19 cellular contexts compared by ENCODE assay signal in genomic region chr5:171269717-171270116, GRCh38. TPM values are rescaled to one million over a fixed set of nuclear protein-coding genes. Genes with fewer than 3 reads are reported as not detected.
DNase-seq lines count a peak whose midpoint lies in the region; ATAC-seq and TF ChIP-seq lines count a peak whose summit lies in the region.
"Had no signal": no experiment of that assay in that cellular context is flagged by ENCODE, and none has a peak within 500 bp of the region (broad histone marks: within the 10 kb centered on the region; RNA-seq: fewer than 3 reads in every experiment).

No MANE protein-coding gene starts in this region.

- CTCF ChIA-PET in MCF 10A (lab: Yijun Ruan, JAX), result interaction anchor here (0.6 to 0.7 kb wide), 2 partner anchors 283 to 608 kb away, joined by 3 read pairs; no protein-coding TSS in a partner anchor
- CTCF ChIA-PET in mammary epithelial cell (lab: Charles Lee; ENCODE audit: low non-redundant PET), result no interaction called here
- CTCF ChIA-PET in RWPE1 (lab: Yijun Ruan, JAX), result interaction anchor here (0.9 kb wide), 1 partner anchor 460 kb away, joined by 3 read pairs; no protein-coding TSS in a partner anchor

- H3K4me1 Mint-ChIP-seq in MCF 10A (ENCODE audit: insufficient read depth, unreplicated experiment) (peaks cover 21% of the 10 kb centered on the region), T-helper 17 cell (peaks cover 5% of the 10 kb centered on the region)
- H3K4me1 Mint-ChIP-seq in natural killer cell treated with Interleukin-12 subunit alpha and Interleukin-12 subunit beta and Interleukin-15 and Interleukin-18, amount 100 ng/mL, for 72 hours (ENCODE audit: low read depth in 2 of 2), result peaks cover 13 to 30% of the 10 kb centered on the region in 2 donors
- peaks cover 4% of the 10 kb centered on the region for H3K4me1 Mint-ChIP-seq in activated T-helper 17 cell treated with anti-CD3 and anti-CD28 coated beads, Interleukin-2, amount 50 U/mL, for 72 hours
- H3K4me1 Mint-ChIP-seq: WTC11 had no signal

- dilution Hi-C loops in mammary epithelial cell (cut with HindIII; ENCODE audit: low sequenced_read_pairs), result loop anchor here (5.0 kb wide), 1 partner anchor 68 kb away; no protein-coding TSS in a partner anchor

- no peak overlapping the region for H3K27ac ChIP-seq in mammary epithelial cell (ENCODE audit: insufficient read depth, low read depth, low read length)
- no peak overlapping the region for H3K27ac ChIP-seq in RWPE1
- H3K27ac ChIP-seq: colonic mucosa, parathyroid adenoma, tibial artery had no signal

- in situ Hi-C loops in mammary epithelial cell (cut with MboI; ENCODE audit: low sequenced_read_pairs in 2 of 2), result no loop called here

- POLR2A ChIA-PET in MCF 10A (lab: Yijun Ruan, JAX), result interaction anchor here (1.1 kb wide), 1 partner anchor 123 kb away, joined by 3 read pairs; no protein-coding TSS in a partner anchor
- POLR2A ChIA-PET in RWPE1 (lab: Yijun Ruan, JAX; ENCODE audit: low non-redundant PET), result no interaction called here

- WGBS in mammary epithelial cell (ENCODE audit: low coverage, missing lambda C conversion rate), result 64% methylated on average over 2 of the region's 2 CpGs

- no peaks in the 10 kb centered on the region for H3K9me3 Mint-ChIP-seq in MCF 10A (ENCODE audit: unreplicated experiment)
- H3K9me3 Mint-ChIP-seq in natural killer cell treated with Interleukin-12 subunit alpha and Interleukin-12 subunit beta and Interleukin-15 and Interleukin-18, amount 100 ng/mL, for 72 hours, result peaks cover 4% of the 10 kb centered on the region
- peaks cover 3% of the 10 kb centered on the region for H3K9me3 Mint-ChIP-seq in activated T-helper 17 cell treated with anti-CD3 and anti-CD28 coated beads, Interleukin-2, amount 50 U/mL, for 72 hours
- H3K9me3 Mint-ChIP-seq: activated naive CD8-positive, alpha-beta T cell treated with anti-CD3 and anti-CD28 coated beads, Interleukin-2, amount 10 ng/mL, durations not matched to agents 7 days and 5 days had no signal

- H3K36me3 Mint-ChIP-seq in MCF 10A (ENCODE audit: insufficient read depth, unreplicated experiment) (no peaks in the 10 kb centered on the region), T-helper 17 cell (ENCODE audit: low read depth) (no peaks in the 10 kb centered on the region)
- H3K36me3 Mint-ChIP-seq in natural killer cell treated with Interleukin-12 subunit alpha and Interleukin-12 subunit beta and Interleukin-15 and Interleukin-18, amount 100 ng/mL, for 72 hours, result no peaks in the 10 kb centered on the region
- H3K36me3 Mint-ChIP-seq in activated T-helper 17 cell treated with anti-CD3 and anti-CD28 coated beads, Interleukin-2, amount 50 U/mL, for 72 hours (ENCODE audit: low read depth), result no peaks in the 10 kb centered on the region
- H3K36me3 Mint-ChIP-seq: activated naive CD8-positive, alpha-beta T cell treated with anti-CD3 and anti-CD28 coated beads, Interleukin-2, amount 10 ng/mL, durations not matched to agents 7 days and 5 days had no signal

- peak overlapping the region; percentile 8 for H3K27ac Mint-ChIP-seq in MCF 10A (ENCODE audit: low read depth, unreplicated experiment)
- H3K27ac Mint-ChIP-seq in natural killer cell treated with Interleukin-12 subunit alpha and Interleukin-12 subunit beta and Interleukin-15 and Interleukin-18, amount 100 ng/mL, for 72 hours, result no peak overlapping the region
- no peak overlapping the region for H3K27ac Mint-ChIP-seq in T-helper 17 cell
- no peak overlapping the region for H3K27ac Mint-ChIP-seq in activated T-helper 17 cell treated with anti-CD3 and anti-CD28 coated beads, Interleukin-2, amount 50 U/mL, for 72 hours
- H3K27ac Mint-ChIP-seq: activated naive CD8-positive, alpha-beta T cell treated with anti-CD3 and anti-CD28 coated beads, Interleukin-2, amount 10 ng/mL, durations not matched to agents 7 days and 5 days; WTC11 had no signal

- no peak overlapping the region for H2AFZ ChIP-seq in mammary epithelial cell (ENCODE audit: low read depth, low read length)
- H2AFZ ChIP-seq: parathyroid adenoma had no signal

- no peaks in the 10 kb centered on the region for H3K4me1 ChIP-seq in mammary epithelial cell (ENCODE audit: insufficient read depth, low read length)
- H3K4me1 ChIP-seq: colonic mucosa, parathyroid adenoma, tibial artery had no signal

- no TSS peak for BruUV-seq in MCF 10A (replicated peaks; lab: Mats Ljungman, UMichigan)
- BruUV-seq in mammary epithelial cell (replicated peaks; lab: Mats Ljungman, UMichigan), result no TSS peak

- intact Hi-C loops in MCF 10A (cut with micrococcal nuclease) (loop anchor here (5.0 kb wide), 1 partner anchor 62 kb away; no protein-coding TSS in a partner anchor), mammary epithelial cell (cut with micrococcal nuclease) (no loop called here)

- no peak overlapping the region for H3K4me2 ChIP-seq in mammary epithelial cell (ENCODE audit: insufficient read depth, low read depth, low read length)

- H3K9me3 ChIP-seq in mammary epithelial cell (replicated peaks; ENCODE audit: insufficient read depth, low read length) (no peaks in the 10 kb centered on the region), T-helper 17 cell (ENCODE audit: control insufficient read depth, low read length, poor library complexity, severe bottlenecking) (no peaks in the 10 kb centered on the region)
- H3K9me3 ChIP-seq: colonic mucosa, mucosa of descending colon, tibial artery had no signal

- no peak for ATAC-seq in natural killer cell treated with Interleukin-12 subunit alpha and Interleukin-12 subunit beta and Interleukin-15 and Interleukin-18, amount 100 ng/mL, for 72 hours
- ATAC-seq in stimulated activated naive CD8-positive, alpha-beta T cell treated with anti-CD3 and anti-CD28 coated beads, Interleukin-15, Interleukin-2, amounts not matched to agents 100 U/mL and 50 U/mL, for 24 hours, result no peak
- ATAC-seq in T-helper 17 cell, result no peak
- no peak for ATAC-seq in activated T-helper 17 cell treated with anti-CD3 and anti-CD28 coated beads, Interleukin-2, amount 50 U/mL, for 72 hours (replicated peaks)
- ATAC-seq: mucosa of descending colon, WTC11 had no signal

- DNase-seq in MCF 10A (ENCODE audit: unreplicated experiment) (peak; percentile 47), mammary epithelial cell (no peak), RWPE1 (ENCODE audit: low spot score) (peak; percentile 30), fibroblast of pulmonary artery (ENCODE audit: low read depth) (peak; percentile 22), T-helper 17 cell (no peak)
- no peak for DNase-seq in natural killer cell treated with Interleukin-12 subunit alpha and Interleukin-12 subunit beta and Interleukin-15 and Interleukin-18, amount 100 ng/mL, for 72 hours (ENCODE audit: low spot score)
- DNase-seq in stimulated activated naive CD8-positive, alpha-beta T cell treated with anti-CD3 and anti-CD28 coated beads, Interleukin-15, Interleukin-2, amounts not matched to agents 100 U/mL and 50 U/mL, for 24 hours, result no peak
- DNase-seq: activated naive CD8-positive, alpha-beta T cell treated with anti-CD3 and anti-CD28 coated beads, Interleukin-2, amount 10 ng/mL, durations not matched to agents 7 days and 5 days; colonic mucosa; DMS 273 treated with DMSO at 0.1 percent for 48 hours; KBM-7; mucosa of descending colon; NCI-H1436 treated with DMSO at 0.1 percent for 48 hours; NCI-H774; tibial artery had no signal

- no peak overlapping the region for H3K4me3 Mint-ChIP-seq in MCF 10A (ENCODE audit: unreplicated experiment)
- H3K4me3 Mint-ChIP-seq in natural killer cell treated with Interleukin-12 subunit alpha and Interleukin-12 subunit beta and Interleukin-15 and Interleukin-18, amount 100 ng/mL, for 72 hours, result no peak overlapping the region
- H3K4me3 Mint-ChIP-seq in T-helper 17 cell, result no peak overlapping the region
- H3K4me3 Mint-ChIP-seq in activated T-helper 17 cell treated with anti-CD3 and anti-CD28 coated beads, Interleukin-2, amount 50 U/mL, for 72 hours, result no peak overlapping the region
- H3K4me3 Mint-ChIP-seq: activated naive CD8-positive, alpha-beta T cell treated with anti-CD3 and anti-CD28 coated beads, Interleukin-2, amount 10 ng/mL, durations not matched to agents 7 days and 5 days; WTC11 had no signal

- H3K79me2 ChIP-seq in mammary epithelial cell (ENCODE audit: insufficient read depth, low read length), result no peaks in the 10 kb centered on the region
- H3K79me2 ChIP-seq: parathyroid adenoma had no signal

- no peaks in the 10 kb centered on the region for H3K36me3 ChIP-seq in mammary epithelial cell (ENCODE audit: insufficient read depth, low read length)
- H3K36me3 ChIP-seq: colonic mucosa, tibial artery had no signal

- no peaks in the 10 kb centered on the region for H3K27me3 ChIP-seq in mammary epithelial cell (ENCODE audit: insufficient read depth, low read length)
- H3K27me3 ChIP-seq: colonic mucosa, tibial artery had no signal

- TF ChIP-seq CTCF in MCF 10A (IDR thresholded peaks at IDR 0.05; ENCODE audit: unreplicated experiment) (no peak), mammary epithelial cell (conservative IDR thresholded peaks at IDR 0.05 in 1 of 2, IDR thresholded peaks at IDR 0.05 in 1 of 2; ENCODE audit: extremely low read depth in 1 of 2, insufficient read depth in 1 of 2, low read depth in 1 of 2, low read length in 2 of 2) (no peak), RWPE1 (conservative IDR thresholded peaks at IDR 0.05; ENCODE audit: low read depth) (no peak), fibroblast of pulmonary artery (IDR thresholded peaks at IDR 0.05; ENCODE audit: low read length, missing control alignments) (no peak)

- no peak overlapping the region for H3K9ac ChIP-seq in mammary epithelial cell (ENCODE audit: insufficient read depth, low read length)
- H3K9ac ChIP-seq: parathyroid adenoma had no signal

- H4K20me1 ChIP-seq in mammary epithelial cell (ENCODE audit: insufficient read depth, low read length), result no peaks in the 10 kb centered on the region

- no peak overlapping the region for H3K4me3 ChIP-seq in mammary epithelial cell (replicated peaks in 1 of 3; ENCODE audit: insufficient read depth in 1 of 3, low read depth in 2 of 3, low read length in 3 of 3)
- no peak overlapping the region for H3K4me3 ChIP-seq in fibroblast of pulmonary artery (replicated peaks; ENCODE audit: low read depth, low read length)
- H3K4me3 ChIP-seq: colonic mucosa, mucosa of descending colon, tibial artery had no signal

- H3K27me3 Mint-ChIP-seq in MCF 10A (ENCODE audit: insufficient read depth, unreplicated experiment) (no peaks in the 10 kb centered on the region), T-helper 17 cell (peaks cover 7% of the 10 kb centered on the region)
- H3K27me3 Mint-ChIP-seq in natural killer cell treated with Interleukin-12 subunit alpha and Interleukin-12 subunit beta and Interleukin-15 and Interleukin-18, amount 100 ng/mL, for 72 hours, result peaks cover 0 to 2% of the 10 kb centered on the region in 2 donors
- peaks cover 9% of the 10 kb centered on the region for H3K27me3 Mint-ChIP-seq in activated T-helper 17 cell treated with anti-CD3 and anti-CD28 coated beads, Interleukin-2, amount 50 U/mL, for 72 hours

RNA-seq across cellular contexts. Expression of gene TLX3, which starts 39.3 kb away (rescaled TPM):
- total RNA-seq in MCF 10A (2022) (not detected in 2 replicates), mammary epithelial cell (not detected), T-helper 17 cell (not detected)
- polyA plus RNA-seq in mammary epithelial cell, result not detected
- polyA minus RNA-seq in mammary epithelial cell, result not detected
- not detected for total RNA-seq in natural killer cell treated with Interleukin-12 subunit alpha and Interleukin-12 subunit beta and Interleukin-15 and Interleukin-18, amount 100 ng/mL, for 72 hours
- total RNA-seq in activated T-helper 17 cell treated with anti-CD3 and anti-CD28 coated beads, Interleukin-2, amount 50 U/mL, for 72 hours, result not detected
- total RNA-seq: activated naive CD8-positive, alpha-beta T cell treated with anti-CD3 and anti-CD28 coated beads, Interleukin-2, amount 10 ng/mL, durations not matched to agents 7 days and 5 days; colonic mucosa; frontal cortex; mucosa of descending colon; WTC11 had no signal

Comparison
In these comparisons a context has a peak if more than half of its experiments do, and no peak if none do; other contexts are left out.
1. DNase-seq: peak in MCF 10A (single experiment), RWPE1 (single experiment) and fibroblast of pulmonary artery (single experiment); none in mammary epithelial cell (single experiment), natural killer cell treated with Interleukin-12 subunit alpha and Interleukin-12 subunit beta and Interleukin-15 and Interleukin-18, amount 100 ng/mL, for 72 hours (single experiment), stimulated activated naive CD8-positive, alpha-beta T cell treated with anti-CD3 and anti-CD28 coated beads, Interleukin-15, Interleukin-2, amounts not matched to agents 100 U/mL and 50 U/mL, for 24 hours (single experiment) and T-helper 17 cell (0 of 3).